ENCODE assay signal across 18 cellular contexts in genomic region chr3:148938931-148939330, GRCh38.
"Had no signal": no experiment of that assay in that cellular context is flagged by ENCODE, and none has a peak within 500 bp of the region (broad histone marks: within the 10 kb centered on the region; RNA-seq: fewer than 3 reads in every experiment).

No MANE protein-coding gene starts in this region.

- H3K4me3 Mint-ChIP-seq: activated CD4-positive, alpha-beta T cell treated with anti-CD3 and anti-CD28 coated beads, Interleukin-2, amount 10 ng/mL, durations not matched to agents 24 days and 14 days; activated CD8-positive, alpha-beta T cell treated with anti-CD3 and anti-CD28 coated beads, Interleukin-2, amount 10 ng/mL, durations not matched to agents 7 days and 5 days; activated naive CD4-positive, alpha-beta T cell treated with anti-CD3 and anti-CD28 coated beads for 36 hours; activated T-cell treated with anti-CD3 and anti-CD28 coated beads, Interleukin-2, amount 50 U/mL, for 4 hours; central memory CD8-positive, alpha-beta T cell; natural killer cell treated with Interleukin-12 subunit alpha and Interleukin-12 subunit beta and Interleukin-15 and Interleukin-18, amount 100 ng/mL, for 72 hours; T-helper 1 cell treated with Interleukin-12 subunit alpha and Interleukin-12 subunit beta and Interleukin-4 antibody, amounts not matched to agents 30 μg/mL and 1 μg/mL, for 36 hours had no signal

- DNase-seq: activated CD4-positive, alpha-beta T cell treated with anti-CD3 and anti-CD28 coated beads, Interleukin-2, amount 10 ng/mL, durations not matched to agents 24 days and 14 days; activated CD8-positive, alpha-beta T cell treated with anti-CD3 and anti-CD28 coated beads, Interleukin-2, amount 10 ng/mL, durations not matched to agents 7 days and 5 days; activated naive CD4-positive, alpha-beta T cell treated with anti-CD3 and anti-CD28 coated beads for 36 hours; activated T-cell treated with anti-CD3 and anti-CD28 coated beads, Interleukin-2, amount 50 U/mL, for 4 hours; brain microvascular endothelial cell; left colon; lower lobe of right lung; right lobe of liver; stimulated activated CD4-positive, alpha-beta T cell treated with anti-CD3 and anti-CD28 coated beads, Interleukin-4, amount 100 ng/mL, for 1 hour; stomach; thyroid gland had no signal

- H3K4me2 ChIP-seq: smooth muscle cell had no signal

- H3K36me3 ChIP-seq: brain microvascular endothelial cell, esophagus muscularis mucosa, lower lobe of right lung, prostate gland, right lobe of liver, stomach, thyroid gland had no signal

- H3K27ac ChIP-seq: brain microvascular endothelial cell, coronary artery, esophagus muscularis mucosa, lower lobe of right lung, prostate gland, right lobe of liver, stomach, thyroid gland had no signal

- H3K4me1 Mint-ChIP-seq: activated CD4-positive, alpha-beta T cell treated with anti-CD3 and anti-CD28 coated beads, Interleukin-2, amount 10 ng/mL, durations not matched to agents 24 days and 14 days; central memory CD8-positive, alpha-beta T cell had no signal

- ATAC-seq: activated CD8-positive, alpha-beta T cell treated with anti-CD3 and anti-CD28 coated beads, Interleukin-2, amount 10 ng/mL, durations not matched to agents 7 days and 5 days; activated T-cell treated with anti-CD3 and anti-CD28 coated beads, Interleukin-2, amount 50 U/mL, for 4 hours; left colon; lower lobe of right lung; natural killer cell treated with Interleukin-12 subunit alpha and Interleukin-12 subunit beta and Interleukin-15 and Interleukin-18, amount 100 ng/mL, for 72 hours; right lobe of liver had no signal

- H3K4me3 ChIP-seq: coronary artery, esophagus muscularis mucosa, lower lobe of right lung, prostate gland, right lobe of liver, smooth muscle cell, stomach, thyroid gland had no signal

- H3K27me3 ChIP-seq: brain microvascular endothelial cell, esophagus muscularis mucosa, right lobe of liver, thyroid gland had no signal

- H3K9me3 Mint-ChIP-seq: activated CD4-positive, alpha-beta T cell treated with anti-CD3 and anti-CD28 coated beads, Interleukin-2, amount 10 ng/mL, durations not matched to agents 24 days and 14 days; activated naive CD4-positive, alpha-beta T cell treated with anti-CD3 and anti-CD28 coated beads for 36 hours; activated T-cell treated with anti-CD3 and anti-CD28 coated beads, Interleukin-2, amount 50 U/mL, for 4 hours; central memory CD8-positive, alpha-beta T cell; natural killer cell treated with Interleukin-12 subunit alpha and Interleukin-12 subunit beta and Interleukin-15 and Interleukin-18, amount 100 ng/mL, for 72 hours; T-helper 1 cell treated with Interleukin-12 subunit alpha and Interleukin-12 subunit beta and Interleukin-4 antibody, amounts not matched to agents 30 μg/mL and 1 μg/mL, for 36 hours had no signal

- H3K4me1 ChIP-seq: prostate gland, right lobe of liver, stomach, thyroid gland had no signal

- H3K36me3 Mint-ChIP-seq: natural killer cell treated with Interleukin-12 subunit alpha and Interleukin-12 subunit beta and Interleukin-15 and Interleukin-18, amount 100 ng/mL, for 72 hours had no signal

- H3K27ac Mint-ChIP-seq: activated CD4-positive, alpha-beta T cell treated with anti-CD3 and anti-CD28 coated beads, Interleukin-2, amount 10 ng/mL, durations not matched to agents 24 days and 14 days; activated CD8-positive, alpha-beta T cell treated with anti-CD3 and anti-CD28 coated beads, Interleukin-2, amount 10 ng/mL, durations not matched to agents 7 days and 5 days; activated naive CD4-positive, alpha-beta T cell treated with anti-CD3 and anti-CD28 coated beads for 36 hours; natural killer cell treated with Interleukin-12 subunit alpha and Interleukin-12 subunit beta and Interleukin-15 and Interleukin-18, amount 100 ng/mL, for 72 hours; T-helper 1 cell treated with Interleukin-12 subunit alpha and Interleukin-12 subunit beta and Interleukin-4 antibody, amounts not matched to agents 30 μg/mL and 1 μg/mL, for 36 hours had no signal

- H3K9me3 ChIP-seq: esophagus muscularis mucosa, lower lobe of right lung, prostate gland, right lobe of liver, stomach, thyroid gland had no signal
